Comparison of ENCODE assay signal across 20 cellular contexts in genomic region chr1:61941794-61942193, GRCh38.
"Had no signal": no experiment of that assay in that cellular context is flagged by ENCODE, and none has a peak within 500 bp of the region (broad histone marks: within the 10 kb centered on the region; RNA-seq: fewer than 3 reads in every experiment).

No MANE protein-coding gene starts in this region.

- H3K4me3 Mint-ChIP-seq: immature natural killer cell, mesothelial cell of epicardium, naive B cell had no signal

- H3K36me3 ChIP-seq: esophagus muscularis mucosa, heart left ventricle, lower lobe of right lung had no signal

- H3K79me2 ChIP-seq: hepatocyte had no signal

- DNase-seq: dermis blood vessel endothelial cell; dorsolateral prefrontal cortex; effector CD4-positive, alpha-beta T cell; effector memory CD4-positive, alpha-beta T cell; foreskin keratinocyte; heart left ventricle; hypothalamus; immature natural killer cell; left cardiac atrium; left lung; left ventricle myocardium superior; lower lobe of right lung; mesenchymal stem cell; mucosa of descending colon; naive B cell had no signal

- H3K4me1 Mint-ChIP-seq: immature natural killer cell, mesothelial cell of epicardium, naive B cell had no signal

- H3K4me3 ChIP-seq: coronary artery, dorsolateral prefrontal cortex, esophagus muscularis mucosa, gastroesophageal sphincter, heart left ventricle, hepatocyte, left lung, lower lobe of right lung, mucosa of descending colon had no signal

- H3K9me3 ChIP-seq: esophagus muscularis mucosa, gastroesophageal sphincter, left lung, lower lobe of right lung, mucosa of descending colon had no signal

- H3K27ac Mint-ChIP-seq: immature natural killer cell, mesothelial cell of epicardium had no signal

- H3K27me3 Mint-ChIP-seq: naive B cell had no signal

- H2AFZ ChIP-seq: hepatocyte had no signal

- H3K27ac ChIP-seq: coronary artery, dorsolateral prefrontal cortex, esophagus muscularis mucosa, foreskin keratinocyte, gastroesophageal sphincter, heart left ventricle, hepatocyte, left lung, lower lobe of right lung had no signal

- H3K27me3 ChIP-seq: dorsolateral prefrontal cortex, esophagus muscularis mucosa, foreskin keratinocyte, gastroesophageal sphincter, heart left ventricle, hepatocyte, left lung had no signal

- H3K4me2 ChIP-seq: hepatocyte had no signal

- ATAC-seq: foreskin keratinocyte, gastroesophageal sphincter, heart left ventricle, left cardiac atrium, left lung, left ventricle myocardium superior, lower lobe of right lung, mucosa of descending colon had no signal

- H3K4me1 ChIP-seq: esophagus muscularis mucosa, foreskin keratinocyte, gastroesophageal sphincter, heart left ventricle, left lung, lower lobe of right lung had no signal
